In genomic region chr4:16674133-16674532, GRCh38 we compare ENCODE assay signal across 20 cellular contexts.
DNase-seq lines count a peak whose midpoint lies in the region; TF ChIP-seq lines count a peak whose summit lies in the region.
"Had no signal": no experiment of that assay in that cellular context is flagged by ENCODE, and none has a peak within 500 bp of the region (broad histone marks: within the 10 kb centered on the region; RNA-seq: fewer than 3 reads in every experiment).

No MANE protein-coding gene starts in this region.

- H3K4me1 Mint-ChIP-seq in nephron: peaks cover 81% of the 10 kb centered on the region
- H3K4me1 Mint-ChIP-seq: CD14-positive monocyte; CD4-positive, alpha-beta memory T cell; IgD-negative memory B cell had no signal

- CTCF ChIA-PET in SK-N-SH (lab: Yijun Ruan, JAX): interaction anchor here (0.9 to 1.2 kb wide), 3 partner anchors 21 to 40 kb away, joined by 3 to 4 read pairs (median 3); no protein-coding TSS in a partner anchor

- TF ChIP-seq CTCF in BE2C (IDR thresholded peaks at IDR 0.05; ENCODE audit: low read depth, low read length) (no peak), SK-N-SH (IDR thresholded peaks at IDR 0.05) (no peak), dorsolateral prefrontal cortex (IDR thresholded peaks at IDR 0.05 in 54 of 56, conservative IDR thresholded peaks at IDR 0.05 in 2 of 56; ENCODE audit: low read depth in 1 of 56, partially characterized antibody in 56 of 56) (no peak), nephron (IDR thresholded peaks at IDR 0.05; ENCODE audit: unreplicated experiment in 3 of 3) (no peak)

- intact Hi-C loops in dorsolateral prefrontal cortex (cut with DNase I): no loop called here

- DNase-seq in BE2C: peak; percentile 75
- DNase-seq in SK-N-SH: peak; percentile 58
- no peak for DNase-seq in dorsolateral prefrontal cortex
- DNase-seq in NCI-H1436 treated with DMSO at 0.1 percent for 48 hours (lab: John Stamatoyannopoulos, UW): no peak
- DNase-seq in COR-L47 (lab: John Stamatoyannopoulos, UW): no peak
- no peak for DNase-seq in putamen (ENCODE audit: low spot score)
- DNase-seq: AML-193; Calu3; CD4-positive, alpha-beta memory T cell; DMS79 treated with DMSO at 0.1 percent for 48 hours; GM23248; HCEC 1CT; KBM-7 had no signal

- H3F3A ChIP-seq in SK-N-SH (replicated peaks; ENCODE audit: insufficient read depth): no peaks in the 10 kb centered on the region

- H3K27me3 ChIP-seq in BE2C: no peaks in the 10 kb centered on the region
- no peaks in the 10 kb centered on the region for H3K27me3 ChIP-seq in SK-N-SH (ENCODE audit: insufficient read depth)
- no peaks in the 10 kb centered on the region for H3K27me3 ChIP-seq in dorsolateral prefrontal cortex
- H3K27me3 ChIP-seq: BLaER1 had no signal

- no peaks in the 10 kb centered on the region for H3K79me2 ChIP-seq in SK-N-SH (ENCODE audit: insufficient read depth)

- H3K36me3 ChIP-seq in BE2C: no peaks in the 10 kb centered on the region
- no peaks in the 10 kb centered on the region for H3K36me3 ChIP-seq in SK-N-SH (replicated peaks in 1 of 2; ENCODE audit: control insufficient read depth in 1 of 2, insufficient read depth in 2 of 2, low read length in 1 of 2)
- H3K36me3 ChIP-seq: BLaER1 had no signal

- H3K9ac ChIP-seq in SK-N-SH: no peak overlapping the region
- H3K9ac ChIP-seq: BLaER1, GM23248 had no signal

- H3K9me3 Mint-ChIP-seq in nephron: no peaks in the 10 kb centered on the region
- H3K9me3 Mint-ChIP-seq: CD4-positive, alpha-beta memory T cell had no signal

- H3K9me2 ChIP-seq in SK-N-SH: no peaks in the 10 kb centered on the region

- H3K27me3 Mint-ChIP-seq in nephron (ENCODE audit: low read depth): no peaks in the 10 kb centered on the region
- H3K27me3 Mint-ChIP-seq: IgD-negative memory B cell had no signal

- TF ChIP-seq RAD21 in SK-N-SH (IDR thresholded peaks at IDR 0.05; ENCODE audit: low read length): peak; percentile 11; the same call in 1 of the 2 replicates

- peak in 1 of 2 experiments; percentile 91; a peak in 2 of 4 replicates for TF ChIP-seq EP300 in SK-N-SH (IDR thresholded peaks at IDR 0.05; ENCODE audit: borderline replicate concordance in 1 of 2, low read depth in 1 of 2, low read length in 1 of 2)

- H3K4me1 ChIP-seq in BE2C: peaks cover 76% of the 10 kb centered on the region
- peaks cover 7 to 13% of the 10 kb centered on the region in 2 experiments; a peak in 3 of 4 replicates for H3K4me1 ChIP-seq in SK-N-SH (ENCODE audit: control insufficient read depth in 1 of 2, insufficient read depth in 2 of 2, low read depth in 1 of 2, low read length in 1 of 2)
- H3K4me1 ChIP-seq: A549, BLaER1 had no signal

- no peak overlapping the region for H2AFZ ChIP-seq in SK-N-SH (ENCODE audit: low read depth)
- H2AFZ ChIP-seq: GM23248 had no signal

- POLR2A ChIA-PET in SK-N-SH (lab: Yijun Ruan, JAX): no interaction called here

- peak overlapping the region; percentile 76 to 95 (median 79) for H3K27ac Mint-ChIP-seq in nephron
- H3K27ac Mint-ChIP-seq: CD14-positive monocyte; CD4-positive, alpha-beta memory T cell; IgD-negative memory B cell had no signal

- 51% methylated on average over 7 of the region's 7 CpGs for WGBS in SK-N-SH (ENCODE audit: low lambda C conversion rate)

- no peak overlapping the region for H3K4me3 Mint-ChIP-seq in nephron
- H3K4me3 Mint-ChIP-seq: CD14-positive monocyte; CD4-positive, alpha-beta memory T cell; IgD-negative memory B cell had no signal

- H3K9me3 ChIP-seq in BE2C (no peaks in the 10 kb centered on the region), SK-N-SH (no peaks in the 10 kb centered on the region)
- H3K9me3 ChIP-seq: A549, BLaER1 had no signal

- H3K4me3 ChIP-seq in BE2C (ENCODE audit: low read depth, low read length) (peak overlapping the region; percentile 17), SK-N-SH (ENCODE audit: low read depth in 2 of 2, low read length in 1 of 2) (no peak overlapping the region), dorsolateral prefrontal cortex (peak overlapping the region in 34 of 59 donors; percentile 0 to 49 (median 18))
- H3K4me3 ChIP-seq: A549, BLaER1, GM23248 had no signal

- no peak overlapping the region for H3K4me2 ChIP-seq in SK-N-SH
- H3K4me2 ChIP-seq: A549, BLaER1 had no signal

- H3K27ac ChIP-seq in SK-N-SH (ENCODE audit: low read depth in 2 of 2, low read length in 1 of 2) (no peak overlapping the region), dorsolateral prefrontal cortex (peak overlapping the region in 34 of 59 donors; percentile 4 to 72 (median 37))
- H3K27ac ChIP-seq: 22Rv1, A549, BLaER1, GM23248, HL-60 had no signal

- H4K20me1 ChIP-seq in SK-N-SH (ENCODE audit: insufficient read depth): no peaks in the 10 kb centered on the region
- H4K20me1 ChIP-seq: BLaER1 had no signal

- H3K36me3 Mint-ChIP-seq in nephron (ENCODE audit: low read depth): peaks cover 5% of the 10 kb centered on the region
- H3K36me3 Mint-ChIP-seq: CD14-positive monocyte; CD4-positive, alpha-beta memory T cell; IgD-negative memory B cell had no signal

TF ChIP-seq in SK-N-SH, 30 proteins besides CTCF, POLR2A, EP300 and RAD21:
- TF ChIP-seq, protein P1, sequence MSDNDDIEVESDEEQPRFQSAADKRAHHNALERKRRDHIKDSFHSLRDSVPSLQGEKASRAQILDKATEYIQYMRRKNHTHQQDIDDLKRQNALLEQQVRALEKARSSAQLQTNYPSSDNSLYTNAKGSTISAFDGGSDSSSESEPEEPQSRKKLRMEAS (IDR thresholded peaks at IDR 0.05; ENCODE audit: low read depth): no peak
- TF ChIP-seq FOXJ3 (CRISPR knock-in tag; IDR thresholded peaks at IDR 0.05): peak; percentile 86
- TF ChIP-seq TCF12 (IDR thresholded peaks at IDR 0.05): peak; percentile 39; the same call in 1 of the 2 replicates
- peak; percentile 54 for TF ChIP-seq CHD2 (IDR thresholded peaks at IDR 0.05; ENCODE audit: low read length, partially characterized antibody)
- TF ChIP-seq GABPA (IDR thresholded peaks at IDR 0.05; ENCODE audit: low read depth): no peak
- TF ChIP-seq RCOR1 (IDR thresholded peaks at IDR 0.05; ENCODE audit: low read length): peak; percentile 97
- TF ChIP-seq GATA2 (CRISPR knock-in tag; IDR thresholded peaks at IDR 0.05): peak; percentile 97
- TF ChIP-seq MXI1 (IDR thresholded peaks at IDR 0.05; ENCODE audit: low read depth, low read length): peak; percentile 54

Comparison
In these comparisons a context has a peak if more than half of its experiments do, and no peak if none do; other contexts are left out.
1. DNase-seq: peak in BE2C (single experiment) and SK-N-SH (single experiment); none in dorsolateral prefrontal cortex (0 of 10), NCI-H1436 treated with DMSO at 0.1 percent for 48 hours (single experiment), COR-L47 (single experiment) and putamen (single experiment).
2. H3K4me3 ChIP-seq: peak in BE2C (single experiment) and dorsolateral prefrontal cortex (34 of 59); none in SK-N-SH (0 of 2).
3. H3K27ac ChIP-seq: peak in dorsolateral prefrontal cortex (34 of 59); none in SK-N-SH (0 of 2).